14 cellular contexts compared by ENCODE assay signal in genomic region chr13:24252136-24252535, GRCh38. TPM values are rescaled to one million over a fixed set of nuclear protein-coding genes. Genes with fewer than 3 reads are reported as not detected.
DNase-seq lines count a peak whose midpoint lies in the region; ATAC-seq, FAIRE-seq and TF ChIP-seq lines count a peak whose summit lies in the region.
"Had no signal": no experiment of that assay in that cellular context is flagged by ENCODE, and none has a peak within 500 bp of the region (broad histone marks: within the 10 kb centered on the region; RNA-seq: fewer than 3 reads in every experiment).

No MANE protein-coding gene starts in this region.

- H3K9me3 Mint-ChIP-seq in activated naive CD4-positive, alpha-beta T cell treated with anti-CD3 and anti-CD28 coated beads for 36 hours: no peaks in the 10 kb centered on the region
- H3K9me3 Mint-ChIP-seq in activated T-helper 1 cell treated with anti-CD3 and anti-CD28 coated beads, Interleukin-12 subunit alpha, Interleukin-12 subunit beta, Interleukin-2, Interleukin-4 antibody, amounts not matched to agents 30 ng/mL and 10 ng/mL and 1 ng/mL, durations not matched to agents 14 hours and 24 hours and 36 hours: no peaks in the 10 kb centered on the region

- H3K4me1 ChIP-seq in mucosa of rectum (ENCODE audit: control insufficient read depth in 2 of 2, insufficient read depth in 2 of 2, low read length in 2 of 2): peaks cover under 1 to 5% of the 10 kb centered on the region in 2 donors
- H3K4me1 ChIP-seq in upper lobe of right lung: peaks cover 11% of the 10 kb centered on the region
- H3K4me1 ChIP-seq: thyroid gland had no signal

- peak overlapping the region in 1 of 2 donors; percentile 37 for H3K9ac ChIP-seq in mucosa of rectum (ENCODE audit: low read depth in 1 of 2, low read length in 2 of 2)

- H3K27ac ChIP-seq in mucosa of rectum (ENCODE audit: low read depth in 2 of 2, low read length in 2 of 2) (peak overlapping the region in 1 of 2 donors; percentile 49), upper lobe of right lung (no peak overlapping the region)
- H3K27ac ChIP-seq: left ventricle myocardium inferior had no signal

- peak overlapping the region; percentile 87 for H3K4me3 Mint-ChIP-seq in activated naive CD4-positive, alpha-beta T cell treated with anti-CD3 and anti-CD28 coated beads for 36 hours
- H3K4me3 Mint-ChIP-seq in activated T-helper 1 cell treated with anti-CD3 and anti-CD28 coated beads, Interleukin-12 subunit alpha, Interleukin-12 subunit beta, Interleukin-2, Interleukin-4 antibody, amounts not matched to agents 30 ng/mL and 10 ng/mL and 1 ng/mL, durations not matched to agents 14 hours and 24 hours and 36 hours: peak overlapping the region; percentile 86

- H3K27me3 ChIP-seq in mucosa of rectum (ENCODE audit: control insufficient read depth in 2 of 2, insufficient read depth in 2 of 2, low read length in 2 of 2) (no peaks in the 10 kb centered on the region), upper lobe of right lung (no peaks in the 10 kb centered on the region)
- H3K27me3 ChIP-seq: thyroid gland had no signal

- H3K4me1 Mint-ChIP-seq in activated naive CD4-positive, alpha-beta T cell treated with anti-CD3 and anti-CD28 coated beads for 36 hours (ENCODE audit: low read depth): peaks cover 63% of the 10 kb centered on the region
- peaks cover 73% of the 10 kb centered on the region for H3K4me1 Mint-ChIP-seq in activated T-helper 1 cell treated with anti-CD3 and anti-CD28 coated beads, Interleukin-12 subunit alpha, Interleukin-12 subunit beta, Interleukin-2, Interleukin-4 antibody, amounts not matched to agents 30 ng/mL and 10 ng/mL and 1 ng/mL, durations not matched to agents 14 hours and 24 hours and 36 hours (ENCODE audit: low read depth)

- intact Hi-C loops in activated naive CD4-positive, alpha-beta T cell treated with anti-CD3 and anti-CD28 coated beads for 36 hours (cut with micrococcal nuclease): loop anchor here (5.0 to 10.0 kb wide), 3 partner anchors 677 to 1623 kb away; partner anchors contain the start of gene TNFRSF19
- intact Hi-C loops in activated T-helper 1 cell treated with anti-CD3 and anti-CD28 coated beads, Interleukin-12 subunit alpha, Interleukin-12 subunit beta, Interleukin-2, Interleukin-4 antibody, amounts not matched to agents 30 ng/mL and 10 ng/mL and 1 ng/mL, durations not matched to agents 14 hours and 24 hours and 36 hours (cut with micrococcal nuclease): loop anchor here (5.0 kb wide), 3 partner anchors 205 to 670 kb away; partner anchors contain the start of gene PARP4
- intact Hi-C loops in upper lobe of right lung (cut with DNase I): no loop called here

- H3K36me3 ChIP-seq in mucosa of rectum (ENCODE audit: control insufficient read depth in 2 of 2, insufficient read depth in 2 of 2, low read length in 2 of 2): peaks cover 27 to 38% of the 10 kb centered on the region in 2 donors
- no peaks in the 10 kb centered on the region for H3K36me3 ChIP-seq in upper lobe of right lung
- H3K36me3 ChIP-seq: thyroid gland had no signal

- TF ChIP-seq CTCF in upper lobe of right lung (IDR thresholded peaks at IDR 0.05) (no peak), D721Med (IDR thresholded peaks at IDR 0.05; ENCODE audit: insufficient read depth, missing control alignments) (no peak)

- CTCF ChIA-PET in activated naive CD4-positive, alpha-beta T cell treated with anti-CD3 and anti-CD28 coated beads for 36 hours (lab: Charles Lee): interaction anchor here (0.7 to 2.3 kb wide), 5 partner anchors 12 to 23 kb away, joined by 3 to 24 read pairs (median 6); no protein-coding TSS in a partner anchor

- FAIRE-seq in D721Med (lab: Jason Lieb, UNC): no peak
- FAIRE-seq: RCC 7860 had no signal

- H3K27ac Mint-ChIP-seq in activated naive CD4-positive, alpha-beta T cell treated with anti-CD3 and anti-CD28 coated beads for 36 hours: peak overlapping the region; percentile 96
- H3K27ac Mint-ChIP-seq in activated T-helper 1 cell treated with anti-CD3 and anti-CD28 coated beads, Interleukin-12 subunit alpha, Interleukin-12 subunit beta, Interleukin-2, Interleukin-4 antibody, amounts not matched to agents 30 ng/mL and 10 ng/mL and 1 ng/mL, durations not matched to agents 14 hours and 24 hours and 36 hours: peak overlapping the region; percentile 91

- H3K27me3 Mint-ChIP-seq in activated naive CD4-positive, alpha-beta T cell treated with anti-CD3 and anti-CD28 coated beads for 36 hours (ENCODE audit: low read depth): no peaks in the 10 kb centered on the region
- no peaks in the 10 kb centered on the region for H3K27me3 Mint-ChIP-seq in activated T-helper 1 cell treated with anti-CD3 and anti-CD28 coated beads, Interleukin-12 subunit alpha, Interleukin-12 subunit beta, Interleukin-2, Interleukin-4 antibody, amounts not matched to agents 30 ng/mL and 10 ng/mL and 1 ng/mL, durations not matched to agents 14 hours and 24 hours and 36 hours (ENCODE audit: insufficient read depth)

- peaks cover 45% of the 10 kb centered on the region for H3K36me3 Mint-ChIP-seq in activated naive CD4-positive, alpha-beta T cell treated with anti-CD3 and anti-CD28 coated beads for 36 hours (ENCODE audit: low read depth)
- peaks cover 38% of the 10 kb centered on the region for H3K36me3 Mint-ChIP-seq in activated T-helper 1 cell treated with anti-CD3 and anti-CD28 coated beads, Interleukin-12 subunit alpha, Interleukin-12 subunit beta, Interleukin-2, Interleukin-4 antibody, amounts not matched to agents 30 ng/mL and 10 ng/mL and 1 ng/mL, durations not matched to agents 14 hours and 24 hours and 36 hours (ENCODE audit: low read depth)

- peak; percentile 28 for ATAC-seq in upper lobe of right lung
- no peak for ATAC-seq in GM21786 (IDR thresholded peaks at IDR 0.05; ENCODE audit: unreplicated experiment)

- H3K9me3 ChIP-seq in mucosa of rectum (ENCODE audit: control insufficient read depth in 2 of 2, low read length in 2 of 2) (no peaks in the 10 kb centered on the region), upper lobe of right lung (no peaks in the 10 kb centered on the region)
- H3K9me3 ChIP-seq: left ventricle myocardium inferior, thyroid gland had no signal

- peak; percentile 54 for DNase-seq in activated naive CD4-positive, alpha-beta T cell treated with anti-CD3 and anti-CD28 coated beads for 36 hours
- DNase-seq in activated naive CD4-positive, alpha-beta T cell (lab: John Stamatoyannopoulos, UW): no peak
- DNase-seq in activated T-helper 1 cell treated with anti-CD3 and anti-CD28 coated beads, Interleukin-12 subunit alpha, Interleukin-12 subunit beta, Interleukin-2, Interleukin-4 antibody, amounts not matched to agents 30 ng/mL and 10 ng/mL and 1 ng/mL, durations not matched to agents 14 hours and 24 hours and 36 hours (ENCODE audit: low spot score): no peak
- DNase-seq in upper lobe of right lung: no peak
- no peak for DNase-seq in D721Med (ENCODE audit: insufficient read length, low spot score)
- no peak for DNase-seq in hippocampal formation (lab: John Stamatoyannopoulos, UW)
- DNase-seq: left ventricle myocardium inferior, NCI-H2029 treated with DMSO at 0.1 percent for 48 hours, NCI-H526 treated with DMSO at 0.1 percent for 48 hours had no signal

- H3K4me3 ChIP-seq in mucosa of rectum (ENCODE audit: low read length in 2 of 2): peak overlapping the region; percentile 50 to 59
- H3K4me3 ChIP-seq in upper lobe of right lung: peak overlapping the region; percentile 32
- H3K4me3 ChIP-seq: left ventricle myocardium inferior, thyroid gland had no signal

RNA-seq across cellular contexts. Expression of gene C1QTNF9, which starts 57.2 kb away (rescaled TPM):
- not detected for total RNA-seq in activated naive CD4-positive, alpha-beta T cell treated with anti-CD3 and anti-CD28 coated beads for 36 hours
- total RNA-seq in activated T-helper 1 cell treated with anti-CD3 and anti-CD28 coated beads, Interleukin-12 subunit alpha, Interleukin-12 subunit beta, Interleukin-2, Interleukin-4 antibody, amounts not matched to agents 30 ng/mL and 10 ng/mL and 1 ng/mL, durations not matched to agents 14 hours and 24 hours and 36 hours: not detected in 2 replicates
- not detected for total RNA-seq in upper lobe of right lung
- total RNA-seq: fibroblast of villous mesenchyme, thyroid gland had no signal
